In the genomic region with DNA sequence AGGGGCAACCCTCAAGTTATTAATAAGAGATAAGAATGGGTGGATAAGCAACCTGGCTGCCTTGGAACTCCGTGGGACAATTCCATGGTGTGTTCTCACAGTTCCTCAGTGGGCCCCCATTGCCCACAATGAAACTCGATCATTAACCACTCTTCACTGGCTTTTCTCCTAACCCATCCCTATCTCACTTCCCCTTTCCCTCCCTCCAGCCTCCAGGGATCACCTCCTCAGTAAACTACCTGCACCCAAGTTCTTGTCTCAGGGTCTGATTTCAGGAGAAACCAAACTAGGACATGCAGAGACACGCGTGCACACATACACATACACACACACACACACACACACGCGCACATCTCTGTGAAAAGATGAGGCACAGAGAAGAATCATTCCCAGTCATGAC, we compare ENCODE assay signal across 1 cellular context.
TF ChIP-seq lines count a peak whose summit lies in the region.

No MANE protein-coding gene starts in this region.

TF ChIP-seq in GM12878, 131 proteins besides CTCF, POLR2A, EP300 and RAD21:
- TF ChIP-seq RELB (IDR thresholded peaks at IDR 0.05; ENCODE audit: low read depth) = no peak
- no peak for TF ChIP-seq CBX3 (IDR thresholded peaks at IDR 0.05; ENCODE audit: borderline replicate concordance, low read depth)
- peak; percentile 40 to 52; a peak in 2 of 4 replicates for TF ChIP-seq IKZF2 (IDR thresholded peaks at IDR 0.05)
- TF ChIP-seq MLLT1 (IDR thresholded peaks at IDR 0.05) = 0 out of 2 replicates have a peak, but pooled peaks have one; percentile 34
- TF ChIP-seq, protein P1, sequence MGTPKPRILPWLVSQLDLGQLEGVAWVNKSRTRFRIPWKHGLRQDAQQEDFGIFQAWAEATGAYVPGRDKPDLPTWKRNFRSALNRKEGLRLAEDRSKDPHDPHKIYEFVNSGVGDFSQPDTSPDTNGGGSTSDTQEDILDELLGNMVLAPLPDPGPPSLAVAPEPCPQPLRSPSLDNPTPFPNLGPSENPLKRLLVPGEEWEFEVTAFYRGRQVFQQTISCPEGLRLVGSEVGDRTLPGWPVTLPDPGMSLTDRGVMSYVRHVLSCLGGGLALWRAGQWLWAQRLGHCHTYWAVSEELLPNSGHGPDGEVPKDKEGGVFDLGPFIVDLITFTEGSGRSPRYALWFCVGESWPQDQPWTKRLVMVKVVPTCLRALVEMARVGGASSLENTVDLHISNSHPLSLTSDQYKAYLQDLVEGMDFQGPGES (IDR thresholded peaks at IDR 0.05) = no peak
- TF ChIP-seq EED (IDR thresholded peaks at IDR 0.05; ENCODE audit: low read depth) = peak; percentile 45; the same call in 1 of the 2 replicates
- no peak for TF ChIP-seq RBBP5 (conservative IDR thresholded peaks at IDR 0.05)
- TF ChIP-seq SMARCA5 (IDR thresholded peaks at IDR 0.05) = no peak
- no peak for TF ChIP-seq NR2C2 (IDR thresholded peaks at IDR 0.05; ENCODE audit: borderline replicate concordance, control insufficient read depth, insufficient read length, low read depth)
- TF ChIP-seq SPI1 (IDR thresholded peaks at IDR 0.05; ENCODE audit: borderline replicate concordance, insufficient read depth, low read depth, low read length) = peak; percentile 73; the same call in 1 of the 2 replicates
- TF ChIP-seq, protein P2, sequence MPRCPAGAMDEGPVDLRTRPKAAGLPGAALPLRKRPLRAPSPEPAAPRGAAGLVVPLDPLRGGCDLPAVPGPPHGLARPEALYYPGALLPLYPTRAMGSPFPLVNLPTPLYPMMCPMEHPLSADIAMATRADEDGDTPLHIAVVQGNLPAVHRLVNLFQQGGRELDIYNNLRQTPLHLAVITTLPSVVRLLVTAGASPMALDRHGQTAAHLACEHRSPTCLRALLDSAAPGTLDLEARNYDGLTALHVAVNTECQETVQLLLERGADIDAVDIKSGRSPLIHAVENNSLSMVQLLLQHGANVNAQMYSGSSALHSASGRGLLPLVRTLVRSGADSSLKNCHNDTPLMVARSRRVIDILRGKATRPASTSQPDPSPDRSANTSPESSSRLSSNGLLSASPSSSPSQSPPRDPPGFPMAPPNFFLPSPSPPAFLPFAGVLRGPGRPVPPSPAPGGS (IDR thresholded peaks at IDR 0.05; ENCODE audit: borderline replicate concordance, insufficient read depth, low read depth, low read length, poor library complexity, severe bottlenecking) = peak; percentile 39
- no peak for TF ChIP-seq SIN3A (IDR thresholded peaks at IDR 0.05; ENCODE audit: low read depth, low read length)
